30 cellular contexts compared by ENCODE assay signal in the genomic region with DNA sequence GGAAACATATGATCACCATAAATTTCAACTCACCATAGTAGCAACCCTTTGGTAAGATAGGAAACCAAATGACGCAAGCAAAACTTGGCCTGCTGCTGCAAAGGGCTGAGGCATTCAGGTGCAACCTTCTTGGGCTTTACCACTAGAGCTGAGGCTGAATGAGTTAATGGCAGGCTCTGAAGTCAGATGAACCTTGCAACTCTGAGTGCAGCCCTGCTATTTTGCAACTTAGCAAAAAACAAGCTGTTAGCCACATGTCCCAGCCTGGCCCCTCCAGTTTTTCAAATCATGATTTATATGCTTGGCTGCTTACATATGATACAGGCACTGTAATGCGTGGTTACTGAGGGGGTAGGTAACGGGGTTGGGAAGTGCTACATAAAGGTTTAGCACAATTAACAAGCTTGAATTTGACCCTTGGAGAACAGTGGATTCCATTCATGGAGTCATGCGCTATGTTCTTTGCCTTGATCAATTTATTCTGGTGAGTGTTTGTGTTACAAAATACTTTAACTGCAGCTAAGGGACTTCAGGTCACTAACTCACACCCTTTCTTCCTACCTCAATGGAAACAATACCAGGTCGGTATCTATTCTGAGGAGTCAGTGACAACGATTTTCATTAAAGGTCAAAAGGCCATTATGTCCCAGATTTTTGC.
DNase-seq lines count a peak whose midpoint lies in the region; ATAC-seq and TF ChIP-seq lines count a peak whose summit lies in the region.
"Had no signal": no experiment of that assay in that cellular context is flagged by ENCODE, and none has a peak within 500 bp of the region (broad histone marks: within the 10 kb centered on the region; RNA-seq: fewer than 3 reads in every experiment).

No MANE protein-coding gene starts in this region.

- no peaks in the 10 kb centered on the region for H4K20me1 ChIP-seq in OCI-LY7 (ENCODE audit: insufficient read depth, low read length)

- H3K27ac ChIP-seq in OCI-LY7 (ENCODE audit: low read depth, low read length, poor library complexity, severe bottlenecking) = no peak overlapping the region
- no peak overlapping the region for H3K27ac ChIP-seq in subcutaneous abdominal adipose tissue (ENCODE audit: low read depth, low read length)
- H3K27ac ChIP-seq: ascending aorta, psoas muscle, skin epidermis, suprapubic skin, upper lobe of left lung had no signal

- ATAC-seq in HG03159 (IDR thresholded peaks at IDR 0.05; ENCODE audit: unreplicated experiment) = no peak
- ATAC-seq: activated T-cell treated with anti-CD3 and anti-CD28 coated beads, Interleukin-2, amount 50 U/mL, for 72 hours; mucosa of descending colon; natural killer cell treated with Interleukin-12 subunit alpha and Interleukin-12 subunit beta and Interleukin-15 and Interleukin-18, amount 100 ng/mL, for 72 hours; PC-3; psoas muscle; stimulated activated memory B cell treated with anti-CD40 and anti-IgM and Interleukin-4, amounts not matched to agents 10 μg/mL and 1 μg/mL and 100 μg/mL, for 72 hours had no signal

- H3K27me3 ChIP-seq in subcutaneous abdominal adipose tissue (ENCODE audit: control insufficient read depth in 5 of 5, insufficient read depth in 4 of 5, low read length in 5 of 5) = no peaks in the 10 kb centered on the region
- H3K27me3 ChIP-seq: ascending aorta, heart right ventricle, suprapubic skin, upper lobe of left lung had no signal

- CTCF ChIA-PET in OCI-LY7 (lab: Charles Lee; ENCODE audit: unreplicated experiment) = interaction anchor here (0.5 kb wide), 1 partner anchor 32 kb away, joined by 3 read pairs; no protein-coding TSS in a partner anchor

- POLR2A ChIA-PET in OCI-LY7 (lab: Charles Lee) = interaction anchor here (0.7 to 3.5 kb wide), 5 partner anchors 21 to 1207 kb away, joined by 3 to 15 read pairs (median 3); no protein-coding TSS in a partner anchor

- BruUV-seq in OCI-LY7 (replicated peaks; lab: Mats Ljungman, UMichigan) = no TSS peak

- DNase-seq in NCI-H2107 treated with DMSO at 0.1 percent for 48 hours (lab: John Stamatoyannopoulos, UW; ENCODE audit: unreplicated experiment) (peak; percentile 1), NCI-H2107 (lab: John Stamatoyannopoulos, UW) (no peak), OCI-LY7 (ENCODE audit: low spot score) (peak; percentile 18), left kidney (ENCODE audit: low read depth, low spot score) (peak; percentile 48), NCI-H2227 (lab: John Stamatoyannopoulos, UW; ENCODE audit: unreplicated experiment) (no peak)
- DNase-seq in effector CD4-positive, alpha-beta T cell = no peak
- DNase-seq: 8988T; activated T-cell treated with anti-CD3 and anti-CD28 coated beads, Interleukin-2, amount 50 U/mL, for 72 hours; CD4-positive, alpha-beta T cell; effector CD8-positive, alpha-beta T cell; EL; H7; heart right ventricle; Kasumi-1; mucosa of descending colon; MV-4-11; NCI-H1436; NCI-H524 treated with DMSO at 0.1 percent for 48 hours; occipital lobe; PC-3; psoas muscle; Right ventricle myocardium superior; upper lobe of left lung had no signal

- intact Hi-C loops in OCI-LY7 (cut with micrococcal nuclease; ENCODE audit: unreplicated experiment) = loop anchor here (5.0 kb wide), 1 partner anchor 62 kb away; no protein-coding TSS in a partner anchor

- H3K9ac ChIP-seq in subcutaneous abdominal adipose tissue (ENCODE audit: low read length in 5 of 5) = no peak overlapping the region

- no peaks in the 10 kb centered on the region for H3K9me2 ChIP-seq in OCI-LY7 (ENCODE audit: insufficient read depth, low read length)

- H3K9me3 ChIP-seq in OCI-LY7 (ENCODE audit: low read length) (no peaks in the 10 kb centered on the region), subcutaneous abdominal adipose tissue (ENCODE audit: control insufficient read depth in 5 of 5, low read length in 5 of 5) (no peaks in the 10 kb centered on the region)
- H3K9me3 ChIP-seq: ascending aorta, heart right ventricle, mucosa of descending colon, psoas muscle, suprapubic skin, upper lobe of left lung had no signal

- H3K79me2 ChIP-seq in OCI-LY7 (ENCODE audit: insufficient read depth, low read depth, low read length) = no peaks in the 10 kb centered on the region

- peak overlapping the region; percentile 10; the same call in 1 of the 2 replicates for H3K4me2 ChIP-seq in OCI-LY7 (ENCODE audit: low read length)

- H3K36me3 ChIP-seq in OCI-LY7 (ENCODE audit: insufficient read depth, low read length) (no peaks in the 10 kb centered on the region), subcutaneous abdominal adipose tissue (ENCODE audit: control insufficient read depth in 5 of 5, insufficient read depth in 5 of 5, low read length in 5 of 5) (no peaks in the 10 kb centered on the region)
- H3K36me3 ChIP-seq: ascending aorta, heart right ventricle, suprapubic skin, upper lobe of left lung had no signal

- H2AFZ ChIP-seq in OCI-LY7 (ENCODE audit: low read length) = no peak overlapping the region

- H3K4me1 ChIP-seq in OCI-LY7 (ENCODE audit: insufficient read depth, low read length, poor library complexity, severe bottlenecking) (peaks cover 35% of the 10 kb centered on the region), subcutaneous abdominal adipose tissue (ENCODE audit: control insufficient read depth in 5 of 5, insufficient read depth in 5 of 5, low read length in 5 of 5) (peaks cover 0 to 19% (median 9%) of the 10 kb centered on the region in 5 donors)
- H3K4me1 ChIP-seq: ascending aorta, suprapubic skin, upper lobe of left lung had no signal

- H3K4me3 ChIP-seq in OCI-LY7 (ENCODE audit: low read depth, low read length, poor library complexity, severe bottlenecking) = no peak overlapping the region
- peak overlapping the region in 3 of 5 donors; percentile 13 to 30 (median 15) for H3K4me3 ChIP-seq in subcutaneous abdominal adipose tissue (ENCODE audit: low read depth in 1 of 5, low read length in 5 of 5)
- H3K4me3 ChIP-seq: ascending aorta, heart right ventricle, mucosa of descending colon, psoas muscle, skin epidermis, suprapubic skin, upper lobe of left lung had no signal

- no peak for TF ChIP-seq CTCF in OCI-LY7 (conservative IDR thresholded peaks at IDR 0.05; ENCODE audit: low read length)

Comparison
In these comparisons a context has a peak if more than half of its experiments do, and no peak if none do; other contexts are left out.
1. DNase-seq: peak in NCI-H2107 treated with DMSO at 0.1 percent for 48 hours (single experiment), OCI-LY7 (single experiment) and left kidney (single experiment); none in NCI-H2107 (single experiment), effector CD4-positive, alpha-beta T cell (single experiment) and NCI-H2227 (single experiment).